1 cellular context compared by ENCODE assay signal in the genomic region with DNA sequence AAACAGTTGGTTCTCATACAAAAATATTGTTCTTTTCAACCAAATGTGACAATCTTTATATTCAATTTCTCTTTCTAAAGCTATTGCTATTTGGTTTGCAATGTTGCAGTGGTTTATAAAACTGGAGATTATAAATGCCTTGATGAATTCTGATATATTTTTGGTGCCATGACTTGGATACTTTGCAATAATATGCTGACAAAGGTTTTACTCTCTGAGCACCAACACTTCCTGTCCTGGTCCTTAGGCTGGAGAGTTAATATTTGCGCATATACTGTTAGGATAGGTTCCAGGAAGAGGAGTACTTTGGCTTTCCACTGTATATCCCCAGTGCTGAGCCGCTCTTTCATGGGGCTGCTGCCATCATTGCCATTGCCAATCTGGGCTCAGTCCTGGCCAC.
TF ChIP-seq lines count a peak whose summit lies in the region.

No MANE protein-coding gene starts in this region.

TF ChIP-seq in WTC11, 78 proteins besides CTCF, POLR2A, EP300 and RAD21 (continued from another document):
- TF ChIP-seq, protein P1, sequence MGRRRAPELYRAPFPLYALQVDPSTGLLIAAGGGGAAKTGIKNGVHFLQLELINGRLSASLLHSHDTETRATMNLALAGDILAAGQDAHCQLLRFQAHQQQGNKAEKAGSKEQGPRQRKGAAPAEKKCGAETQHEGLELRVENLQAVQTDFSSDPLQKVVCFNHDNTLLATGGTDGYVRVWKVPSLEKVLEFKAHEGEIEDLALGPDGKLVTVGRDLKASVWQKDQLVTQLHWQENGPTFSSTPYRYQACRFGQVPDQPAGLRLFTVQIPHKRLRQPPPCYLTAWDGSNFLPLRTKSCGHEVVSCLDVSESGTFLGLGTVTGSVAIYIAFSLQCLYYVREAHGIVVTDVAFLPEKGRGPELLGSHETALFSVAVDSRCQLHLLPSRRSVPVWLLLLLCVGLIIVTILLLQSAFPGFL (CRISPR knock-in tag; IDR thresholded peaks at IDR 0.05; ENCODE audit: borderline replicate concordance), result no peak
- no peak for TF ChIP-seq TEAD4 (CRISPR knock-in tag; IDR thresholded peaks at IDR 0.05)
- TF ChIP-seq, protein P2, sequence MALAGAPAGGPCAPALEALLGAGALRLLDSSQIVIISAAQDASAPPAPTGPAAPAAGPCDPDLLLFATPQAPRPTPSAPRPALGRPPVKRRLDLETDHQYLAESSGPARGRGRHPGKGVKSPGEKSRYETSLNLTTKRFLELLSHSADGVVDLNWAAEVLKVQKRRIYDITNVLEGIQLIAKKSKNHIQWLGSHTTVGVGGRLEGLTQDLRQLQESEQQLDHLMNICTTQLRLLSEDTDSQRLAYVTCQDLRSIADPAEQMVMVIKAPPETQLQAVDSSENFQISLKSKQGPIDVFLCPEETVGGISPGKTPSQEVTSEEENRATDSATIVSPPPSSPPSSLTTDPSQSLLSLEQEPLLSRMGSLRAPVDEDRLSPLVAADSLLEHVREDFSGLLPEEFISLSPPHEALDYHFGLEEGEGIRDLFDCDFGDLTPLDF (CRISPR knock-in tag; IDR thresholded peaks at IDR 0.05), result no peak
